ENCODE assay signal across 9 cellular contexts in the genomic region with DNA sequence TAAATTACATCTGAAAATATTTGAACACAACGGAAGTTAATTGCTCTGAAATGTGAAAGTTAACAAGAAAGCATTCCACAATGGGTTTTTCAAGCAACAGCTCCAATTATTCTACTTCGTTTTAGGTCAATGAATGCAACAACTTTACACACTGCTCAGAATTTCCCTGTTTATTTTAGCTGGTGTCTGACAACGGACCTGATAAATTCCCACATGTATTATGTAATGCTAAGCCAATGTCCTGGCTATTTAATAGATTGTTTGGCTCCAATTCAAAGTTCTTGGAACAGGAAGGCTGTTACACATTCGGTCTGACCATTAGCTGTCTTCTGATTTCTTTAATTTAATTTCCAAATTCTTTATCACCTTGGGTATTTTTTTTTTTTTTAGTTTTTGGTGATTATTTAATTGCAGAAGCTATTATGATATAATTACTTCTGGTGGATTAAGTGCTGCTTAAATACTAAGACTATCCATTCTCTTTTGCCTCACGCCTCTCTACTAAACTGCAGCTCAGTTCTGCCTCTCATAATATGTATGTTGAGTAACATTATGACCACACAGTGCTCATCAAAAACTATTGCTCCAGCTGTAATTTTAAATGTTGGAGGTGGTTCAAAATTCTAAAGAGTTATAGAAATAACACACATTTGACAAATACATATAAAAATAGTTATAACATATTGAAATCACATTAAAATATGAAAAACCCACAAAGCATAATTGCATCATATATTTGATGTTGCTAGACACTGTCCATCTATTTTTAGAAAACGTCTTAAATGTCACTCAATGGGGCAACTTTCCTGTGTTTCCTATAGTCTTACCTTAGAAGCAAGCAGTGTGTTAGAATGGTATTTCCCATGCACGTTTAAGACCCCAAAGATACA. TPM values are rescaled to one million over a fixed set of nuclear protein-coding genes. Genes with fewer than 3 reads are reported as not detected.
DNase-seq lines count a peak whose midpoint lies in the region; ATAC-seq, FAIRE-seq and TF ChIP-seq lines count a peak whose summit lies in the region.
"Had no signal": no experiment of that assay in that cellular context is flagged by ENCODE, and none has a peak within 500 bp of the region (broad histone marks: within the 10 kb centered on the region; RNA-seq: fewer than 3 reads in every experiment).

No MANE protein-coding gene starts in this region.

- peak; percentile 78 for FAIRE-seq in pancreas (lab: Jason Lieb, UNC)

- H3K4me1 Mint-ChIP-seq in Caco-2 (ENCODE audit: low read depth, unreplicated experiment), result peaks cover 7% of the 10 kb centered on the region

- DNase-seq in GM03348 (ENCODE audit: low spot score), result peak; percentile 20
- DNase-seq in esophagus muscularis mucosa (ENCODE audit: extremely low spot score), result no peak
- no peak for DNase-seq in pancreas
- no peak for DNase-seq in Caco-2
- no peak for DNase-seq in NCI-H1436 treated with DMSO at 0.1 percent for 48 hours (lab: John Stamatoyannopoulos, UW)
- DNase-seq in head of caudate nucleus, result no peak
- DNase-seq: NCI-H1092 treated with DMSO at 0.1 percent for 48 hours had no signal

- no peak overlapping the region for H3K27ac Mint-ChIP-seq in Caco-2 (ENCODE audit: unreplicated experiment)

- POLR2A ChIA-PET in Caco-2 (lab: Charles Lee), result no interaction called here

- peaks cover 6% of the 10 kb centered on the region for H3K27me3 Mint-ChIP-seq in Caco-2 (ENCODE audit: insufficient read depth, unreplicated experiment)

- peak overlapping the region; percentile 98 for H3K27ac ChIP-seq in OCI-LY3 (ENCODE audit: low read length)
- peak overlapping the region; percentile 60 to 72 (median 66) for H3K27ac ChIP-seq in esophagus muscularis mucosa (replicated peaks in 1 of 4)
- peak overlapping the region in 2 of 4 donors; percentile 28 to 30 for H3K27ac ChIP-seq in pancreas

- intact Hi-C loops in esophagus muscularis mucosa (cut with DNase I), result loop anchor here (5.0 kb wide), 1 partner anchor 38 kb away; no protein-coding TSS in a partner anchor
- intact Hi-C loops in pancreas (cut with DNase I), result no loop called here
- intact Hi-C loops in Caco-2 (cut with micrococcal nuclease; ENCODE audit: unreplicated experiment), result no loop called here
- intact Hi-C loops in head of caudate nucleus (cut with DNase I), result no loop called here

- H3K36me3 ChIP-seq in OCI-LY3 (replicated peaks; ENCODE audit: low read depth, low read length) (peaks cover 24% of the 10 kb centered on the region), esophagus muscularis mucosa (peaks cover 0 to 14% (median 9%) of the 10 kb centered on the region in 4 donors), pancreas (no peaks in the 10 kb centered on the region), Caco-2 (ENCODE audit: control insufficient read depth, insufficient read depth, low read length) (no peaks in the 10 kb centered on the region)

- H3K9me3 ChIP-seq in OCI-LY3 (ENCODE audit: insufficient read depth, low read length) (no peaks in the 10 kb centered on the region), esophagus muscularis mucosa (no peaks in the 10 kb centered on the region), pancreas (no peaks in the 10 kb centered on the region), Caco-2 (no peaks in the 10 kb centered on the region)

- peaks cover 67% of the 10 kb centered on the region for H3K79me2 ChIP-seq in OCI-LY3 (ENCODE audit: low read length)

- H3K4me3 ChIP-seq in OCI-LY3 (ENCODE audit: low read length) (peak overlapping the region; percentile 57), esophagus muscularis mucosa (peak overlapping the region; percentile 11 to 42 (median 22)), pancreas (no peak overlapping the region), Caco-2 (ENCODE audit: low read depth, low read length) (no peak overlapping the region)

- no peak for TF ChIP-seq EP300 in esophagus muscularis mucosa (IDR thresholded peaks at IDR 0.05)

- H3K4me1 ChIP-seq in OCI-LY3 (ENCODE audit: low read length) (peaks cover 71% of the 10 kb centered on the region), esophagus muscularis mucosa (peaks cover 21 to 54% (median 42%) of the 10 kb centered on the region in 4 donors), pancreas (peaks cover 4 to 11% (median 9%) of the 10 kb centered on the region in 3 donors), Caco-2 (0 out of 2 replicates have a peak, but pooled peaks cover 3% of the 10 kb centered on the region)

- H3K27me3 ChIP-seq in OCI-LY3 (ENCODE audit: low read depth, low read length), result no peaks in the 10 kb centered on the region
- no peaks in the 10 kb centered on the region for H3K27me3 ChIP-seq in esophagus muscularis mucosa
- H3K27me3 ChIP-seq in pancreas, result no peaks in the 10 kb centered on the region
- no peaks in the 10 kb centered on the region for H3K27me3 ChIP-seq in Caco-2 (replicated peaks; ENCODE audit: control insufficient read depth, insufficient read depth, low read length)

- no peaks in the 10 kb centered on the region for H3K36me3 Mint-ChIP-seq in Caco-2 (ENCODE audit: insufficient read depth, unreplicated experiment)

- no peaks in the 10 kb centered on the region for H4K20me1 ChIP-seq in OCI-LY3 (ENCODE audit: insufficient read depth, low read length)

- no TSS peak for BruUV-seq in Caco-2 (replicated peaks; lab: Mats Ljungman, UMichigan)

- no peak for TF ChIP-seq CTCF in OCI-LY3 (IDR thresholded peaks at IDR 0.05; ENCODE audit: low read depth, low read length)
- no peak for TF ChIP-seq CTCF in esophagus muscularis mucosa (IDR thresholded peaks at IDR 0.05)
- no peak for TF ChIP-seq CTCF in pancreas (IDR thresholded peaks at IDR 0.05)
- no peak for TF ChIP-seq CTCF in Caco-2 (IDR thresholded peaks at IDR 0.05; ENCODE audit: insufficient read depth in 1 of 2, low read depth in 1 of 2, low read length in 1 of 2, severe bottlenecking in 1 of 2, unreplicated experiment in 1 of 2)

- ATAC-seq in pancreas (peak; percentile 86 to 96 (median 92)), GM19351 (IDR thresholded peaks at IDR 0.05; ENCODE audit: unreplicated experiment) (no peak)

- 30% methylated on average over 7 of the region's 7 CpGs for WGBS in esophagus muscularis mucosa
- WGBS in pancreas, 2 donors, result 27 to 32% methylated on average over 7 of the region's 7 CpGs

- CTCF ChIA-PET in Caco-2 (lab: Charles Lee), result no interaction called here

- peak overlapping the region; percentile 85 for H3K4me2 ChIP-seq in OCI-LY3 (ENCODE audit: low read length)

- no peak overlapping the region for H3K4me3 Mint-ChIP-seq in Caco-2 (ENCODE audit: unreplicated experiment)

- no peak for TF ChIP-seq POLR2A in esophagus muscularis mucosa (IDR thresholded peaks at IDR 0.05; ENCODE audit: low read depth)

- no peaks in the 10 kb centered on the region for H3K9me3 Mint-ChIP-seq in Caco-2 (ENCODE audit: unreplicated experiment)

- no peak overlapping the region for H2AFZ ChIP-seq in OCI-LY3 (ENCODE audit: low read depth, low read length)

- peak overlapping the region; percentile 69 for H3K9ac ChIP-seq in OCI-LY3 (ENCODE audit: low read length)

RNA-seq across cellular contexts. Expression of a gene that starts 57.8 kb away (rescaled TPM):
- 10 to 100 TPM; 20.8 to 34.3 (median 29.0) TPM for total RNA-seq in esophagus muscularis mucosa
- 10 to 100 TPM in 2 of 6 donors, 1 to 10 TPM in 4; 2.6 to 19.9 (median 5.6) TPM for total RNA-seq in pancreas
- 1 to 10 TPM; 1.5 to 3.0 TPM for polyA plus RNA-seq in pancreas
- 1.5 and 1.9 TPM in 2 replicates for total RNA-seq in Caco-2 (2022)

Comparison
In these comparisons a context has a peak if more than half of its experiments do, and no peak if none do; other contexts are left out.
1. H3K4me3 ChIP-seq: peak in OCI-LY3 (single experiment) and esophagus muscularis mucosa (4 of 4); none in pancreas (0 of 4) and Caco-2 (single experiment).